26 cellular contexts compared by ENCODE assay signal in genomic region chr11:74276581-74276980, GRCh38. TPM values are rescaled to one million over a fixed set of nuclear protein-coding genes. Genes with fewer than 3 reads are reported as not detected.
A peak's percentile ranks its signal among the peaks of the same experiment; 100 is the strongest.
DNase-seq lines count a peak whose midpoint lies in the region; ATAC-seq and TF ChIP-seq lines count a peak whose summit lies in the region.
"Had no signal": no experiment of that assay in that cellular context is flagged by ENCODE, and none has a peak within 500 bp of the region (broad histone marks: within the 10 kb centered on the region; RNA-seq: fewer than 3 reads in every experiment).

No MANE protein-coding gene starts in this region.

- 83 to 85% methylated on average over 2 of the region's 2 CpGs for WGBS in body of pancreas, 2 donors

- TF ChIP-seq CTCF in astrocyte of the spinal cord (IDR thresholded peaks at IDR 0.05; ENCODE audit: low read depth, low read length) (no peak), body of pancreas (IDR thresholded peaks at IDR 0.05) (no peak)

- H3K27me3 ChIP-seq in body of pancreas, result no peaks in the 10 kb centered on the region
- H3K27me3 ChIP-seq: adrenal gland, tibial artery had no signal

- ATAC-seq in HG03354 (IDR thresholded peaks at IDR 0.05; ENCODE audit: poor library complexity, severe bottlenecking, unreplicated experiment) (no peak), body of pancreas (no peak), HG03520 (IDR thresholded peaks at IDR 0.05; ENCODE audit: unreplicated experiment) (no peak)
- ATAC-seq: activated CD4-positive, CD25-positive, alpha-beta regulatory T cell treated with anti-CD3 and anti-CD28 coated beads, Interleukin-2, amount 50 U/mL, for 24 hours; activated CD8-positive, alpha-beta T cell treated with anti-CD3 and anti-CD28 coated beads, Interleukin-2, amount 10 ng/mL, durations not matched to agents 7 days and 5 days had no signal

- no peaks in the 10 kb centered on the region for H3K4me1 ChIP-seq in body of pancreas

- no peak overlapping the region for H3K27ac ChIP-seq in body of pancreas
- H3K27ac ChIP-seq: adrenal gland, C4-2B, epithelial cell of prostate, tibial artery had no signal

- in situ Hi-C loops in astrocyte of the spinal cord (cut with HindIII; ENCODE audit: low sequenced_read_pairs), result no loop called here

- peak; percentile 21 for DNase-seq in A172 (ENCODE audit: low spot score)
- peak; percentile 36 for DNase-seq in GM04504 (ENCODE audit: low read depth)
- peak; percentile 40 for DNase-seq in astrocyte of the spinal cord (ENCODE audit: low read depth, low spot score)
- peak; percentile 29 for DNase-seq in foreskin melanocyte
- DNase-seq in body of pancreas, result no peak
- no peak for DNase-seq in DMS79 (lab: John Stamatoyannopoulos, UW)
- DNase-seq: 8988T; activated CD8-positive, alpha-beta T cell treated with anti-CD3 and anti-CD28 coated beads, Interleukin-2, amount 10 ng/mL, durations not matched to agents 7 days and 5 days; activated gamma-delta T cell; adrenal gland; KBM-7; kidney glomerular epithelial cell; mammary epithelial cell; MV-4-11; naive B cell; NCI-H187; NCI-H69; occipital lobe; stimulated activated CD4-positive, alpha-beta T cell treated with anti-CD3 and anti-CD28 coated beads, Interleukin-4, amount 100 ng/mL, for 1 hour; T1000; tibial artery had no signal

- intact Hi-C loops in body of pancreas (cut with DNase I), result no loop called here

- no peaks in the 10 kb centered on the region for H3K9me3 ChIP-seq in body of pancreas
- H3K9me3 ChIP-seq: adrenal gland, tibial artery had no signal

- TF ChIP-seq POLR2A in body of pancreas (IDR thresholded peaks at IDR 0.05), result no peak

- no peak overlapping the region for H3K4me3 ChIP-seq in astrocyte of the spinal cord (ENCODE audit: low read depth, low read length)
- H3K4me3 ChIP-seq in body of pancreas, result no peak overlapping the region
- H3K4me3 ChIP-seq: adrenal gland, tibial artery had no signal

- no peaks in the 10 kb centered on the region for H3K36me3 ChIP-seq in body of pancreas (replicated peaks in 1 of 2; ENCODE audit: insufficient read depth in 1 of 2, low read depth in 2 of 2)
- H3K36me3 ChIP-seq: adrenal gland, tibial artery had no signal

RNA-seq across cellular contexts. Expression of gene P4HA3, which starts 34.9 kb away (rescaled TPM):
- total RNA-seq in A172 (2014; rRNA removed; shearing (Covaris generic)), result 0.48 and 1.5 TPM in 2 replicates
- not detected for total RNA-seq in body of pancreas
- total RNA-seq: activated CD8-positive, alpha-beta T cell treated with anti-CD3 and anti-CD28 coated beads, Interleukin-2, amount 10 ng/mL, durations not matched to agents 7 days and 5 days; occipital lobe had no signal

Comparison
In these comparisons a context has a peak if more than half of its experiments do, and no peak if none do; other contexts are left out.
1. DNase-seq: peak in A172 (single experiment), GM04504 (single experiment), astrocyte of the spinal cord (single experiment) and foreskin melanocyte (single experiment); none in body of pancreas (0 of 4) and DMS79 (single experiment).